ENCODE assay signal across 9 cellular contexts in the genomic region with DNA sequence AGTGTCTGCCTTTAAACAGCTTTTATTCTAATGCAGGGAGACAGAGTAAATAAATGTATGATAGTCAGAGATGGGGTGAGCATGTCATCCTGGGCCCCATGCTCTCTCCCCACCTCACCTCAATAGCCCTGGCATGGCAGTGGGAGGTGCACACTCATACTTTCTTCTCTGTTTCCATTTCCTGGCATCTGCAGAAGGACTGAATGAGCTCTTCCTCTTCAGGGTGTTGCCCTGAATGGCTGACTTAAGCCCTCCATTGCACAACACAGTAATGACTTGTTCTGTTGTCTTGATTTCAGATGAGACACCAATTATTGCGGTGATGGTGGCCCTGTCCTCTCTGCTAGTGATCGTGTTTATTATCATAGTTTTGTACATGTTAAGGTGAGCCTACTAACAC. TPM values are rescaled to one million over a fixed set of nuclear protein-coding genes. Genes with fewer than 3 reads are reported as not detected.
DNase-seq lines count a peak whose midpoint lies in the region; ATAC-seq and TF ChIP-seq lines count a peak whose summit lies in the region.
"Had no signal": no experiment of that assay in that cellular context is flagged by ENCODE, and none has a peak within 500 bp of the region (broad histone marks: within the 10 kb centered on the region; RNA-seq: fewer than 3 reads in every experiment).

No MANE protein-coding gene starts in this region.

- no peak for TF ChIP-seq CTCF in fibroblast of the aortic adventitia (IDR thresholded peaks at IDR 0.05; ENCODE audit: insufficient read depth, low read length)

- no peak overlapping the region for H3K4me3 ChIP-seq in fibroblast of the aortic adventitia (ENCODE audit: low read depth, low read length)

- DNase-seq in activated CD4-positive, alpha-beta T cell treated with anti-CD3 and anti-CD28 coated beads for 48 hours, result peak; percentile 85
- no peak for DNase-seq in activated CD4-positive, alpha-beta T cell treated with anti-CD3 and anti-CD28 coated beads for 1 hour
- DNase-seq in activated CD4-positive, alpha-beta T cell treated with anti-CD3 and anti-CD28 coated beads, Interleukin-2, amount 50 U/mL, for 48 hours, result peak; percentile 71 to 80
- DNase-seq in fibroblast of the aortic adventitia (ENCODE audit: low read depth), result peak; percentile 47
- DNase-seq in stimulated activated CD8-positive, alpha-beta memory T cell treated with anti-CD3 and anti-CD28 coated beads, Interleukin-4, amount 100 ng/mL, for 24 hours (ENCODE audit: low read depth), result peak; percentile 26
- DNase-seq in AG08396 (ENCODE audit: low spot score), result no peak

- no peak for ATAC-seq in HG03571 (IDR thresholded peaks at IDR 0.05; ENCODE audit: unreplicated experiment)
- ATAC-seq in HG03439 (IDR thresholded peaks at IDR 0.05; ENCODE audit: unreplicated experiment), result no peak

RNA-seq across cellular contexts. Expression of a gene that starts 57.0 kb away (rescaled TPM):
- not detected in 2 replicates for total RNA-seq in fibroblast of the aortic adventitia (ENCODE audit: low replicate concordance)
- total RNA-seq: pulmonary artery endothelial cell had no signal

RNA-seq across cellular contexts. Expression of a gene that starts 59.4 kb away (rescaled TPM):
- total RNA-seq in fibroblast of the aortic adventitia (ENCODE audit: low replicate concordance), result 19.1 and 52.3 TPM in 2 replicates

Comparison
In these comparisons a context has a peak if more than half of its experiments do, and no peak if none do; other contexts are left out.
1. DNase-seq: peak in activated CD4-positive, alpha-beta T cell treated with anti-CD3 and anti-CD28 coated beads for 48 hours (single experiment), activated CD4-positive, alpha-beta T cell treated with anti-CD3 and anti-CD28 coated beads, Interleukin-2, amount 50 U/mL, for 48 hours (2 of 2), fibroblast of the aortic adventitia (single experiment) and stimulated activated CD8-positive, alpha-beta memory T cell treated with anti-CD3 and anti-CD28 coated beads, Interleukin-4, amount 100 ng/mL, for 24 hours (single experiment); none in activated CD4-positive, alpha-beta T cell treated with anti-CD3 and anti-CD28 coated beads for 1 hour (single experiment) and AG08396 (single experiment).